Comparison of ENCODE assay signal across 1 cellular context in genomic region chr17:82239401-82239925, GRCh38.
TF ChIP-seq lines count a peak whose summit lies in the region.

No MANE protein-coding gene starts in this region.

TF ChIP-seq in endothelial cell of umbilical vein, 7 proteins besides CTCF, POLR2A, EP300 and RAD21:
- no peak for TF ChIP-seq GATA2 (IDR thresholded peaks at IDR 0.05; ENCODE audit: insufficient read depth, insufficient read length, low read depth, low read length)
- TF ChIP-seq JUN (IDR thresholded peaks at IDR 0.05; ENCODE audit: borderline replicate concordance, insufficient read depth, insufficient read length, low read depth), result no peak
- no peak for TF ChIP-seq POLR2AphosphoS5 (IDR thresholded peaks at IDR 0.05; ENCODE audit: insufficient read depth, low read depth, low read length)
- TF ChIP-seq MAX (IDR thresholded peaks at IDR 0.05; ENCODE audit: insufficient read depth, insufficient read length), result no peak
- no peak for TF ChIP-seq EZH2 (IDR thresholded peaks at IDR 0.05; ENCODE audit: borderline replicate concordance, low read depth, low read length, severe bottlenecking)
- TF ChIP-seq MYC (IDR thresholded peaks at IDR 0.05; ENCODE audit: low read depth, low read length), result no peak
- no peak for TF ChIP-seq FOS (IDR thresholded peaks at IDR 0.05; ENCODE audit: borderline replicate concordance, insufficient read depth, low read length)
